Comparison of ENCODE assay signal across 17 cellular contexts in the genomic region with DNA sequence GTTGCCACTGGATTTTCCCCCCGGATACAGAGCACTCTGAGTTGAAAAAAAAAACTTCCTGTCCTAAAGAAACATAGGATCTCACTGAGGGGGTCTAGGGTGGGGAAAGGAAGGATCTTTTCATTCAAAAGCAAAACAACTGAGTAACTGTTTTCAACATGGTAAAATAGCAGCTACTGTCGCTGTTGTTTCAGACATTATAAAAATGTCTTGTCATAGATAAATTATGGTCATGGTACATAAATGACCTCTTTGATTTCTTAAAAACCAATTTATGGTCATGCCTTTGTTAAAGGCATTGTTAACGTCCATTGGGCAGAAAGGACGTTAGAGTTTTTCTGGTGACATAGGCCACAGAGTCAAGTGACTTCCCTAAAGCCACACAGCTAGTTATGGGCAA.
"Had no signal": no experiment of that assay in that cellular context is flagged by ENCODE, and none has a peak within 500 bp of the region (broad histone marks: within the 10 kb centered on the region; RNA-seq: fewer than 3 reads in every experiment).

No MANE protein-coding gene starts in this region.

- H3K36me3 ChIP-seq: neutrophil, right atrium auricular region, sigmoid colon, thoracic aorta, transverse colon had no signal

- H3K27ac ChIP-seq: neutrophil, right atrium auricular region, transverse colon had no signal

- ATAC-seq: stimulated activated naive B cell treated with anti-CD40 and anti-IgM and Interleukin-4, amounts not matched to agents 10 μg/mL and 1 μg/mL and 100 μg/mL, for 72 hours; stimulated activated naive CD8-positive, alpha-beta T cell treated with anti-CD3 and anti-CD28 coated beads, Interleukin-15, amount 100 ng/mL, for 72 hours had no signal

- H3K4me1 ChIP-seq: sigmoid colon, transverse colon had no signal

- H3K27me3 ChIP-seq: neutrophil, right atrium auricular region, sigmoid colon, transverse colon had no signal

- DNase-seq: effector CD4-positive, alpha-beta T cell; endodermal cell; glutamatergic neuron; mesendoderm; naive B cell; sigmoid colon; stimulated activated CD4-positive, alpha-beta T cell treated with anti-CD3 and anti-CD28 coated beads, Interleukin-2, amount 100 ng/mL, for 24 hours; stimulated activated CD4-positive, alpha-beta T cell treated with anti-CD3 and anti-CD28 coated beads, Interleukin-4, amount 100 ng/mL, for 4 hours; stimulated activated naive B cell treated with anti-CD40 and anti-IgM and Interleukin-4, amounts not matched to agents 10 μg/mL and 1 μg/mL and 100 μg/mL, for 72 hours; stimulated activated naive CD8-positive, alpha-beta T cell treated with anti-CD3 and anti-CD28 coated beads, Interleukin-15, amount 100 ng/mL, for 72 hours; substantia nigra; transverse colon had no signal

- H3K4me3 ChIP-seq: coronary artery, right atrium auricular region, sigmoid colon, skin epidermis, thoracic aorta, transverse colon had no signal

- H3K9me3 ChIP-seq: neutrophil, right atrium auricular region, sigmoid colon, thoracic aorta, transverse colon had no signal
